In the genomic region with DNA sequence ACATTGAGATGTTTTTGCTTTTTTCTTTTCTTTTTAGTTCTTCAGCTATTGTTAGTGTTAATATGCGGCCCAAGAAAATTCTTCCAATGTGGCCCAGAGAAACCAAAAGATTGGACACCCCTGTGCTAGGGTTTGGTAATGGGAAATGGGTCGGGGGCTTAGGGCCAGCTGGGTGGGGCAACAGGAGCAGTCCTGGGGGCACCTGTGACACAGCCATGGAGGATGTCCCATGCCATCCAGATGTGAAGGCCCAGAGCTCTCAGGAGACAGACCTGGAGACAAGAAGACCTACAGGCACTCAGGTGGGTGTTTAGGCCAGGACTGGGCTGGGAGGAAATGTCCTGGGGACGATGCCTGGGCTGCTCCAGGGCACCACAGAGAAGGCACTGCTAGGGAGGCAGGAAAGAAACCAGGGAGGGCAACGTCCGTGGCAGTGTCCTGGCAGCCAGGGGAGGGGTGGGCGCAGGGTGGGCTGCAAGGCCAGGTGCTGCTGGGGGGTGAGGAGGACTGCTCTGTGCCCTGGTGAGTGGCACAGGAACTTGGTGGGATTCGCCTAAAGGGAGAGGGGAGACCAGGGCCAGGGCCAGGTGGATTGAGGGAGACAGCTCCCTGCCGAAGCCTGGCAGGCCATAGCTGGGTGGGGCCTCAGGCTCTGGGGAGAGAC, we compare ENCODE assay signal across 1 cellular context.
A peak's percentile ranks its signal among the peaks of the same experiment; 100 is the strongest.
TF ChIP-seq lines count a peak whose summit lies in the region.

No MANE protein-coding gene starts in this region.

TF ChIP-seq in HCT116, 20 proteins besides CTCF, POLR2A, EP300 and RAD21:
- TF ChIP-seq, protein P1, sequence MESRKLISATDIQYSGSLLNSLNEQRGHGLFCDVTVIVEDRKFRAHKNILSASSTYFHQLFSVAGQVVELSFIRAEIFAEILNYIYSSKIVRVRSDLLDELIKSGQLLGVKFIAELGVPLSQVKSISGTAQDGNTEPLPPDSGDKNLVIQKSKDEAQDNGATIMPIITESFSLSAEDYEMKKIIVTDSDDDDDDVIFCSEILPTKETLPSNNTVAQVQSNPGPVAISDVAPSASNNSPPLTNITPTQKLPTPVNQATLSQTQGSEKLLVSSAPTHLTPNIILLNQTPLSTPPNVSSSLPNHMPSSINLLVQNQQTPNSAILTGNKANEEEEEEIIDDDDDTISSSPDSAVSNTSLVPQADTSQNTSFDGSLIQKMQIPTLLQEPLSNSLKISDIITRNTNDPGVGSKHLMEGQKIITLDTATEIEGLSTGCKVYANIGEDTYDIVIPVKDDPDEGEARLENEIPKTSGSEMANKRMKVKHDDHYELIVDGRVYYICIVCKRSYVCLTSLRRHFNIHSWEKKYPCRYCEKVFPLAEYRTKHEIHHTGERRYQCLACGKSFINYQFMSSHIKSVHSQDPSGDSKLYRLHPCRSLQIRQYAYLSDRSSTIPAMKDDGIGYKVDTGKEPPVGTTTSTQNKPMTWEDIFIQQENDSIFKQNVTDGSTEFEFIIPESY (IDR thresholded peaks at IDR 0.05; ENCODE audit: extremely low read depth, insufficient replicate concordance, low read length): no peak
- TF ChIP-seq POLR2AphosphoS5 (IDR thresholded peaks at IDR 0.05; ENCODE audit: low read depth, low read length) (0 out of 2 replicates have a peak, but pooled peaks have one; percentile 26), FOSL1 (IDR thresholded peaks at IDR 0.05; ENCODE audit: low read depth) (no peak)
- TF ChIP-seq, protein P2, sequence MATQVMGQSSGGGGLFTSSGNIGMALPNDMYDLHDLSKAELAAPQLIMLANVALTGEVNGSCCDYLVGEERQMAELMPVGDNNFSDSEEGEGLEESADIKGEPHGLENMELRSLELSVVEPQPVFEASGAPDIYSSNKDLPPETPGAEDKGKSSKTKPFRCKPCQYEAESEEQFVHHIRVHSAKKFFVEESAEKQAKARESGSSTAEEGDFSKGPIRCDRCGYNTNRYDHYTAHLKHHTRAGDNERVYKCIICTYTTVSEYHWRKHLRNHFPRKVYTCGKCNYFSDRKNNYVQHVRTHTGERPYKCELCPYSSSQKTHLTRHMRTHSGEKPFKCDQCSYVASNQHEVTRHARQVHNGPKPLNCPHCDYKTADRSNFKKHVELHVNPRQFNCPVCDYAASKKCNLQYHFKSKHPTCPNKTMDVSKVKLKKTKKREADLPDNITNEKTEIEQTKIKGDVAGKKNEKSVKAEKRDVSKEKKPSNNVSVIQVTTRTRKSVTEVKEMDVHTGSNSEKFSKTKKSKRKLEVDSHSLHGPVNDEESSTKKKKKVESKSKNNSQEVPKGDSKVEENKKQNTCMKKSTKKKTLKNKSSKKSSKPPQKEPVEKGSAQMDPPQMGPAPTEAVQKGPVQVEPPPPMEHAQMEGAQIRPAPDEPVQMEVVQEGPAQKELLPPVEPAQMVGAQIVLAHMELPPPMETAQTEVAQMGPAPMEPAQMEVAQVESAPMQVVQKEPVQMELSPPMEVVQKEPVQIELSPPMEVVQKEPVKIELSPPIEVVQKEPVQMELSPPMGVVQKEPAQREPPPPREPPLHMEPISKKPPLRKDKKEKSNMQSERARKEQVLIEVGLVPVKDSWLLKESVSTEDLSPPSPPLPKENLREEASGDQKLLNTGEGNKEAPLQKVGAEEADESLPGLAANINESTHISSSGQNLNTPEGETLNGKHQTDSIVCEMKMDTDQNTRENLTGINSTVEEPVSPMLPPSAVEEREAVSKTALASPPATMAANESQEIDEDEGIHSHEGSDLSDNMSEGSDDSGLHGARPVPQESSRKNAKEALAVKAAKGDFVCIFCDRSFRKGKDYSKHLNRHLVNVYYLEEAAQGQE (IDR thresholded peaks at IDR 0.05; ENCODE audit: low read depth): no peak
